ENCODE assay signal across 16 cellular contexts in the genomic region with DNA sequence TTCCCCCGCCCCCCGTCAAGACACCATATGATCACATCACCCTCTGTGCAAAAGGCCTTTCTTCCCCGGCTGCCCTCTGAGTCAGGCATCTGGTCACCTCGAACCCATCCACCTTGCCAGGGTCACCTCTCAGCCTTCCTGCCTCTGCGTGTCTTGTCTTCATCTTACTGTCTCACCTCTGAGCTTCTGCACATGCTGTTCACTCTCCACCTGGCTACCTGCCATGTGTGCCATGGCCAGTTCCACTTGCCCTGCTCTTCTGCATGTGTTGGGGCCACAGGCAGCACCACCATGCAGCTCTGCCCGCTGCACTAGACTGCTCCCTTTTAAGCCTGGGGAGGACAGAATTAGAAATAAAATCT. TPM values are rescaled to one million over a fixed set of nuclear protein-coding genes. Genes with fewer than 3 reads are reported as not detected.
DNase-seq lines count a peak whose midpoint lies in the region; ATAC-seq and TF ChIP-seq lines count a peak whose summit lies in the region.
"Had no signal": no experiment of that assay in that cellular context is flagged by ENCODE, and none has a peak within 500 bp of the region (broad histone marks: within the 10 kb centered on the region; RNA-seq: fewer than 3 reads in every experiment).

No MANE protein-coding gene starts in this region.

- H3K27me3 Mint-ChIP-seq in T-helper 17 cell (no peaks in the 10 kb centered on the region), immature natural killer cell (ENCODE audit: low read depth in 3 of 3) (no peaks in the 10 kb centered on the region)
- H3K27me3 Mint-ChIP-seq: B cell had no signal

- no peaks in the 10 kb centered on the region for H3K9me3 ChIP-seq in T-helper 17 cell (ENCODE audit: control insufficient read depth, low read length, poor library complexity, severe bottlenecking)

- ATAC-seq in T-helper 17 cell (no peak), HG02885 (IDR thresholded peaks at IDR 0.05; ENCODE audit: poor library complexity, unreplicated experiment) (no peak)
- ATAC-seq in stimulated activated effector memory CD8-positive, alpha-beta T cell treated with anti-CD3 and anti-CD28 coated beads, Interleukin-12 subunit alpha, Interleukin-12 subunit beta, amount 100 ng/mL, for 72 hours = no peak
- ATAC-seq: CD8-positive, alpha-beta T cell; Panc1 had no signal

- H3K4me1 Mint-ChIP-seq in T-helper 17 cell (peaks cover 12% of the 10 kb centered on the region), immature natural killer cell (peaks cover 37 to 47% of the 10 kb centered on the region in 2 donors)
- peaks cover 14% of the 10 kb centered on the region for H3K4me1 Mint-ChIP-seq in stimulated activated effector memory CD8-positive, alpha-beta T cell treated with anti-CD3 and anti-CD28 coated beads, Interleukin-12 subunit alpha, Interleukin-12 subunit beta, amount 100 ng/mL, for 72 hours
- H3K4me1 Mint-ChIP-seq: B cell had no signal

- H3K27ac Mint-ChIP-seq in T-helper 17 cell (peak overlapping the region; percentile 14), immature natural killer cell (peak overlapping the region; percentile 65 to 94 (median 91))
- H3K27ac Mint-ChIP-seq in stimulated activated effector memory CD8-positive, alpha-beta T cell treated with anti-CD3 and anti-CD28 coated beads, Interleukin-12 subunit alpha, Interleukin-12 subunit beta, amount 100 ng/mL, for 72 hours = peak overlapping the region; percentile 13
- H3K27ac Mint-ChIP-seq: B cell had no signal

- in situ Hi-C loops in GM13976 (cut with MboI; ENCODE audit: low sequenced_read_pairs, unreplicated experiment) = no loop called here

- H3K4me3 Mint-ChIP-seq in T-helper 17 cell (no peak overlapping the region), immature natural killer cell (peak overlapping the region; percentile 60 to 76 (median 69))
- H3K4me3 Mint-ChIP-seq in stimulated activated effector memory CD8-positive, alpha-beta T cell treated with anti-CD3 and anti-CD28 coated beads, Interleukin-12 subunit alpha, Interleukin-12 subunit beta, amount 100 ng/mL, for 72 hours = no peak overlapping the region
- H3K4me3 Mint-ChIP-seq: B cell; CD8-positive, alpha-beta T cell had no signal

- TF ChIP-seq CTCF in GM13976 (IDR thresholded peaks at IDR 0.05; ENCODE audit: borderline replicate concordance, control extremely low read depth, extremely low read depth, insufficient read depth, missing control alignments) = no peak

- no peaks in the 10 kb centered on the region for H3K9me3 Mint-ChIP-seq in immature natural killer cell
- H3K9me3 Mint-ChIP-seq in stimulated activated effector memory CD8-positive, alpha-beta T cell treated with anti-CD3 and anti-CD28 coated beads, Interleukin-12 subunit alpha, Interleukin-12 subunit beta, amount 100 ng/mL, for 72 hours = no peaks in the 10 kb centered on the region
- H3K9me3 Mint-ChIP-seq: CD8-positive, alpha-beta T cell had no signal

- H3K36me3 Mint-ChIP-seq in T-helper 17 cell (ENCODE audit: low read depth) (peaks cover 10% of the 10 kb centered on the region), immature natural killer cell (peaks cover 13 to 30% (median 16%) of the 10 kb centered on the region in 3 donors)
- peaks cover 17% of the 10 kb centered on the region for H3K36me3 Mint-ChIP-seq in stimulated activated effector memory CD8-positive, alpha-beta T cell treated with anti-CD3 and anti-CD28 coated beads, Interleukin-12 subunit alpha, Interleukin-12 subunit beta, amount 100 ng/mL, for 72 hours

- DNase-seq in GM13976 (ENCODE audit: low spot score) = peak; percentile 16
- DNase-seq in T-helper 17 cell = no peak
- DNase-seq in immature natural killer cell = no peak
- no peak for DNase-seq in stimulated activated effector memory CD8-positive, alpha-beta T cell treated with anti-CD3 and anti-CD28 coated beads, Interleukin-12 subunit alpha, Interleukin-12 subunit beta, amount 100 ng/mL, for 72 hours (ENCODE audit: low spot score in 2 of 2)
- no peak for DNase-seq in NCI-H146 (lab: John Stamatoyannopoulos, UW)
- DNase-seq in OCI-M2 (lab: John Stamatoyannopoulos, UW; ENCODE audit: unreplicated experiment) = no peak
- DNase-seq: CD8-positive, alpha-beta T cell; GF-D8; KG1; NCI-H1436 treated with DMSO at 0.1 percent for 48 hours; NCI-H2081 treated with DMSO at 0.1 percent for 48 hours; NCI-H510A; NCI-H82 had no signal

RNA-seq across cellular contexts. Expression of a gene that starts 9.8 kb away (rescaled TPM):
- total RNA-seq in T-helper 17 cell = 1 to 10 TPM; 5.2 to 5.6 TPM
- 10 to 100 TPM in 1 of 3 donors, 1 to 10 TPM in 2; 2.0 to 16.8 (median 6.7) TPM for polyA plus RNA-seq in immature natural killer cell

RNA-seq across cellular contexts. Expression of a gene that starts 33.9 kb away (rescaled TPM):
- total RNA-seq in T-helper 17 cell = 1 to 10 TPM; 3.1 to 3.6 TPM
- polyA plus RNA-seq in immature natural killer cell = under 1 TPM in 1 of 3 donors, not detected in 2; 0.48 TPM

Comparison
In these comparisons a context has a peak if more than half of its experiments do, and no peak if none do; other contexts are left out.
1. H3K27ac Mint-ChIP-seq: peak in every context shown above with its lines; median percentile 91 in immature natural killer cell; 14 in T-helper 17 cell; 13 in stimulated activated effector memory CD8-positive, alpha-beta T cell treated with anti-CD3 and anti-CD28 coated beads, Interleukin-12 subunit alpha, Interleukin-12 subunit beta, amount 100 ng/mL, for 72 hours.
2. H3K4me3 Mint-ChIP-seq: peak in immature natural killer cell (5 of 5); none in T-helper 17 cell (single experiment) and stimulated activated effector memory CD8-positive, alpha-beta T cell treated with anti-CD3 and anti-CD28 coated beads, Interleukin-12 subunit alpha, Interleukin-12 subunit beta, amount 100 ng/mL, for 72 hours (single experiment).